Comparison of ENCODE assay signal across 1 cellular context in the genomic region with DNA sequence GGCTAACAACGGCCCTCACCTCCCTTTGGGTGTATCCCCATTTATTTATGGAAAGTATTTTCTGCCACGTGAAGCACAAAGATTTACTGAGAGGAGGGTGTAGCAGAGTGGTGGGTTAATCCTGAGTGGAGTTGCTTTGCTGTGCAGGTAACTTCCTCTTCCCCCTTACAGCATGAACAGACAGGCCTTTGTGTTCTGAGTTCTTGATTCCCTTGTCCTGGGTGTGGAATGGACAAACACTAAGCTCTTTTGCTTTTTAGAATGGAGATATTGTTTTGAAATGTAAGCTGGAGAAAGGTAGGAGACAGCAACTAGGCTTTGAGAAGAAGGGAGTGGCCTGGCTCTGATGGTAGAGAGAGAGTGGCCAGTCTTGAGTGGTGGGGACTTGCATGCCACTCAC.
TF ChIP-seq lines count a peak whose summit lies in the region.

No MANE protein-coding gene starts in this region.

TF ChIP-seq in HepG2, 621 proteins besides CTCF, POLR2A, EP300 and RAD21:
- TF ChIP-seq SAP130 (CRISPR knock-in tag; IDR thresholded peaks at IDR 0.05; ENCODE audit: low read depth), result peak; percentile 31; the same call in 1 of the 2 replicates
- TF ChIP-seq ZNF644 (CRISPR knock-in tag; IDR thresholded peaks at IDR 0.05; ENCODE audit: low read depth), result peak; percentile 50; the same call in 1 of the 2 replicates
- TF ChIP-seq SOX5 (CRISPR knock-in tag; IDR thresholded peaks at IDR 0.05; ENCODE audit: borderline replicate concordance), result peak; percentile 50; the same call in 1 of the 2 replicates
- TF ChIP-seq, protein P1, sequence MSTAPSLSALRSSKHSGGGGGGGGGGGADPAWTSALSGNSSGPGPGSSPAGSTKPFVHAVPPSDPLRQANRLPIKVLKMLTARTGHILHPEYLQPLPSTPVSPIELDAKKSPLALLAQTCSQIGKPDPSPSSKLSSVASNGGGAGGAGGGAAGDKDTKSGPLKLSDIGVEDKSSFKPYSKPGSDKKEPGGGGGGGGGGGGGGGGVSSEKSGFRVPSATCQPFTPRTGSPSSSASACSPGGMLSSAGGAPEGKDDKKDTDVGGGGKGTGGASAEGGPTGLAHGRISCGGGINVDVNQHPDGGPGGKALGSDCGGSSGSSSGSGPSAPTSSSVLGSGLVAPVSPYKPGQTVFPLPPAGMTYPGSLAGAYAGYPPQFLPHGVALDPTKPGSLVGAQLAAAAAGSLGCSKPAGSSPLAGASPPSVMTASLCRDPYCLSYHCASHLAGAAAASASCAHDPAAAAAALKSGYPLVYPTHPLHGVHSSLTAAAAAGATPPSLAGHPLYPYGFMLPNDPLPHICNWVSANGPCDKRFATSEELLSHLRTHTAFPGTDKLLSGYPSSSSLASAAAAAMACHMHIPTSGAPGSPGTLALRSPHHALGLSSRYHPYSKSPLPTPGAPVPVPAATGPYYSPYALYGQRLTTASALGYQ (CRISPR knock-in tag; IDR thresholded peaks at IDR 0.05), result no peak
- TF ChIP-seq, protein P2, sequence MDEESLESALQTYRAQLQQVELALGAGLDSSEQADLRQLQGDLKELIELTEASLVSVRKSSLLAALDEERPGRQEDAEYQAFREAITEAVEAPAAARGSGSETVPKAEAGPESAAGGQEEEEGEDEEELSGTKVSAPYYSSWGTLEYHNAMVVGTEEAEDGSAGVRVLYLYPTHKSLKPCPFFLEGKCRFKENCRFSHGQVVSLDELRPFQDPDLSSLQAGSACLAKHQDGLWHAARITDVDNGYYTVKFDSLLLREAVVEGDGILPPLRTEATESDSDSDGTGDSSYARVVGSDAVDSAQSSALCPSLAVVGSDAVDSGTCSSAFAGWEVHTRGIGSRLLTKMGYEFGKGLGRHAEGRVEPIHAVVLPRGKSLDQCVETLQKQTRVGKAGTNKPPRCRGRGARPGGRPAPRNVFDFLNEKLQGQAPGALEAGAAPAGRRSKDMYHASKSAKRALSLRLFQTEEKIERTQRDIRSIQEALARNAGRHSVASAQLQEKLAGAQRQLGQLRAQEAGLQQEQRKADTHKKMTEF (CRISPR knock-in tag; IDR thresholded peaks at IDR 0.05), result no peak
- peak; percentile 42; the same call in 1 of the 2 replicates for TF ChIP-seq GATAD2A (CRISPR knock-in tag; IDR thresholded peaks at IDR 0.05)
- no peak for TF ChIP-seq STAT5B (CRISPR knock-in tag; IDR thresholded peaks at IDR 0.05)
- TF ChIP-seq PAF1 (CRISPR knock-in tag; IDR thresholded peaks at IDR 0.05), result no peak
- TF ChIP-seq SOX13 (IDR thresholded peaks at IDR 0.05), result no peak
- peak in 1 of 2 experiments; percentile 44; a peak in 2 of 4 replicates for TF ChIP-seq SOX13 (CRISPR knock-in tag; conservative IDR thresholded peaks at IDR 0.05 in 1 of 2, IDR thresholded peaks at IDR 0.05 in 1 of 2)
- TF ChIP-seq BRD4 (CRISPR knock-in tag; IDR thresholded peaks at IDR 0.05), result no peak
- no peak for TF ChIP-seq ZNF180 (CRISPR knock-in tag; IDR thresholded peaks at IDR 0.05; ENCODE audit: borderline replicate concordance, low read depth)
- TF ChIP-seq, protein P3, sequence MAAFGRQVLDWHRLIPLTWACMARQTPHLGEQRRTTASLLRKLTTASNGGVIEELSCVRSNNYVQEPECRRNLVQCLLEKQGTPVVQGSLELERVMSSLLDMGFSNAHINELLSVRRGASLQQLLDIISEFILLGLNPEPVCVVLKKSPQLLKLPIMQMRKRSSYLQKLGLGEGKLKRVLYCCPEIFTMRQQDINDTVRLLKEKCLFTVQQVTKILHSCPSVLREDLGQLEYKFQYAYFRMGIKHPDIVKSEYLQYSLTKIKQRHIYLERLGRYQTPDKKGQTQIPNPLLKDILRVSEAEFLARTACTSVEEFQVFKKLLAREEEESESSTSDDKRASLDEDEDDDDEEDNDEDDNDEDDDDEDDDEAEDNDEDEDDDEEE (CRISPR knock-in tag; IDR thresholded peaks at IDR 0.05), result 0 out of 2 replicates have a peak, but pooled peaks have one; percentile 23
- 0 out of 2 replicates have a peak, but pooled peaks have one; percentile 15 for TF ChIP-seq GATAD1 (CRISPR knock-in tag; IDR thresholded peaks at IDR 0.05)
- TF ChIP-seq, protein P4, sequence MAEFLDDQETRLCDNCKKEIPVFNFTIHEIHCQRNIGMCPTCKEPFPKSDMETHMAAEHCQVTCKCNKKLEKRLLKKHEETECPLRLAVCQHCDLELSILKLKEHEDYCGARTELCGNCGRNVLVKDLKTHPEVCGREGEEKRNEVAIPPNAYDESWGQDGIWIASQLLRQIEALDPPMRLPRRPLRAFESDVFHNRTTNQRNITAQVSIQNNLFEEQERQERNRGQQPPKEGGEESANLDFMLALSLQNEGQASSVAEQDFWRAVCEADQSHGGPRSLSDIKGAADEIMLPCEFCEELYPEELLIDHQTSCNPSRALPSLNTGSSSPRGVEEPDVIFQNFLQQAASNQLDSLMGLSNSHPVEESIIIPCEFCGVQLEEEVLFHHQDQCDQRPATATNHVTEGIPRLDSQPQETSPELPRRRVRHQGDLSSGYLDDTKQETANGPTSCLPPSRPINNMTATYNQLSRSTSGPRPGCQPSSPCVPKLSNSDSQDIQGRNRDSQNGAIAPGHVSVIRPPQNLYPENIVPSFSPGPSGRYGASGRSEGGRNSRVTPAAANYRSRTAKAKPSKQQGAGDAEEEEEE (CRISPR knock-in tag; IDR thresholded peaks at IDR 0.05; ENCODE audit: borderline replicate concordance), result no peak
- TF ChIP-seq, protein P5, sequence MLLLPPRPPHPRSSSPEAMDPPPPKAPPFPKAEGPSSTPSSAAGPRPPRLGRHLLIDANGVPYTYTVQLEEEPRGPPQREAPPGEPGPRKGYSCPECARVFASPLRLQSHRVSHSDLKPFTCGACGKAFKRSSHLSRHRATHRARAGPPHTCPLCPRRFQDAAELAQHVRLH (CRISPR knock-in tag; IDR thresholded peaks at IDR 0.05; ENCODE audit: borderline replicate concordance, low read depth), result 0 out of 2 replicates have a peak, but pooled peaks have one; percentile 16
- peak; percentile 19; the same call in 1 of the 2 replicates for TF ChIP-seq ZFX (CRISPR knock-in tag; IDR thresholded peaks at IDR 0.05; ENCODE audit: low read depth)
- TF ChIP-seq RFX3 (CRISPR knock-in tag; IDR thresholded peaks at IDR 0.05), result no peak
- no peak for TF ChIP-seq ZNF598 (CRISPR knock-in tag; IDR thresholded peaks at IDR 0.05; ENCODE audit: borderline replicate concordance)
- no peak for TF ChIP-seq RFXAP (CRISPR knock-in tag; IDR thresholded peaks at IDR 0.05; ENCODE audit: borderline replicate concordance)
- no peak for TF ChIP-seq SOX6 (IDR thresholded peaks at IDR 0.05)
- TF ChIP-seq SOX6 (CRISPR knock-in tag; IDR thresholded peaks at IDR 0.05), result peak; percentile 25; the same call in 1 of the 2 replicates
- TF ChIP-seq ETV5 (CRISPR knock-in tag; IDR thresholded peaks at IDR 0.05; ENCODE audit: borderline replicate concordance), result peak; percentile 17; the same call in 1 of the 2 replicates
- no peak for TF ChIP-seq IRX3 (CRISPR knock-in tag; IDR thresholded peaks at IDR 0.05; ENCODE audit: borderline replicate concordance, low read depth)
- no peak for TF ChIP-seq AGO2 (optimal IDR thresholded peaks at IDR 0.05; ENCODE audit: low read depth, low read length)
- TF ChIP-seq NFYB (CRISPR knock-in tag; IDR thresholded peaks at IDR 0.05), result no peak
- TF ChIP-seq ELF3 (CRISPR knock-in tag; IDR thresholded peaks at IDR 0.05), result peak; percentile 82
- peak; percentile 24; the same call in 1 of the 2 replicates for TF ChIP-seq HMG20A (CRISPR knock-in tag; IDR thresholded peaks at IDR 0.05; ENCODE audit: borderline replicate concordance)
